9 cellular contexts compared by ENCODE assay signal in the genomic region with DNA sequence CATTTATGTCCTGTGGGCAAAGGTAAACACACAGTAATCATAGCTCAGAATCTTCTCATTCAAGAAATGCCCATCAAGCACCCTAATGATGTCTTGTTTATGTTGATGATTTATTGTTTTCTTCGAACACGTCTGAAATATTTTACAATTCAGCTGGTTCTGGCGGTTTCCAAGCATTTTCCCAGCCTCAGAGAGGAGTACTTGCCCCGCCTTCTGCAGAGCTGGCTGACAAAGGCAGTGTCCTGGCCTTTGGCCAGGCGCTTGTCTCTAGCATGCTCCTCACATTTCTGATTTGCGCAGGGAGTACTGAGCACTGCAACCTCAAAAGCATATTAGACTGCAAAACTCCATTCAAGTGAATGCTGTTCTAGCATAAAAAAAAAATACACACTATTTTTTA.
DNase-seq lines count a peak whose midpoint lies in the region; ATAC-seq and TF ChIP-seq lines count a peak whose summit lies in the region.
"Had no signal": no experiment of that assay in that cellular context is flagged by ENCODE, and none has a peak within 500 bp of the region (broad histone marks: within the 10 kb centered on the region; RNA-seq: fewer than 3 reads in every experiment).

No MANE protein-coding gene starts in this region.

- TF ChIP-seq CTCF in brain microvascular endothelial cell (IDR thresholded peaks at IDR 0.05; ENCODE audit: low read depth, low read length, missing control alignments): no peak

- H3K27ac ChIP-seq in brain microvascular endothelial cell: no peak overlapping the region

- H3K4me3 Mint-ChIP-seq in T-helper 2 cell treated with Interferon-gamma antibody and Interleukin-4, amounts not matched to agents 5 μg/mL and 100 μg/mL, for 36 hours: no peak overlapping the region
- H3K4me3 Mint-ChIP-seq in effector memory CD8-positive, alpha-beta T cell: no peak overlapping the region

- ATAC-seq in HG03565 (IDR thresholded peaks at IDR 0.05; ENCODE audit: unreplicated experiment): no peak
- ATAC-seq in effector memory CD8-positive, alpha-beta T cell (replicated peaks): no peak
- ATAC-seq: stimulated activated naive CD8-positive, alpha-beta T cell treated with anti-CD3 and anti-CD28 coated beads, Interleukin-15, Interleukin-2, amounts not matched to agents 100 U/mL and 50 U/mL, for 24 hours had no signal

- H3K27me3 Mint-ChIP-seq in T-helper 2 cell treated with Interferon-gamma antibody and Interleukin-4, amounts not matched to agents 5 μg/mL and 100 μg/mL, for 36 hours (ENCODE audit: low read depth): no peaks in the 10 kb centered on the region
- H3K27me3 Mint-ChIP-seq in effector memory CD8-positive, alpha-beta T cell: no peaks in the 10 kb centered on the region

- H3K27ac Mint-ChIP-seq in T-helper 2 cell treated with Interferon-gamma antibody and Interleukin-4, amounts not matched to agents 5 μg/mL and 100 μg/mL, for 36 hours: no peak overlapping the region
- no peak overlapping the region for H3K27ac Mint-ChIP-seq in effector memory CD8-positive, alpha-beta T cell

- H3K4me3 ChIP-seq in brain microvascular endothelial cell (ENCODE audit: low read depth, low read length): peak overlapping the region; percentile 23

- DNase-seq in COLO668 (lab: John Stamatoyannopoulos, UW; ENCODE audit: unreplicated experiment) (peak; percentile 13), NCI-H1694 treated with DMSO at 0.1 percent for 48 hours (lab: John Stamatoyannopoulos, UW) (peak; percentile 88), brain microvascular endothelial cell (peak; percentile 84), lung microvascular endothelial cell (ENCODE audit: low read depth in 2 of 2) (peak; percentile 14 to 27), T-helper 1 cell (no peak)
- no peak for DNase-seq in T-helper 2 cell treated with Interferon-gamma antibody and Interleukin-4, amounts not matched to agents 5 μg/mL and 100 μg/mL, for 36 hours (ENCODE audit: low spot score)
- no peak for DNase-seq in effector memory CD8-positive, alpha-beta T cell
- DNase-seq: stimulated activated naive CD8-positive, alpha-beta T cell treated with anti-CD3 and anti-CD28 coated beads, Interleukin-15, Interleukin-2, amounts not matched to agents 100 U/mL and 50 U/mL, for 24 hours had no signal

- no peaks in the 10 kb centered on the region for H3K36me3 Mint-ChIP-seq in T-helper 2 cell treated with Interferon-gamma antibody and Interleukin-4, amounts not matched to agents 5 μg/mL and 100 μg/mL, for 36 hours (ENCODE audit: low read depth)
- no peaks in the 10 kb centered on the region for H3K36me3 Mint-ChIP-seq in effector memory CD8-positive, alpha-beta T cell (ENCODE audit: insufficient read depth)

- H3K36me3 ChIP-seq in brain microvascular endothelial cell (replicated peaks): no peaks in the 10 kb centered on the region

- no peaks in the 10 kb centered on the region for H3K9me3 Mint-ChIP-seq in T-helper 2 cell treated with Interferon-gamma antibody and Interleukin-4, amounts not matched to agents 5 μg/mL and 100 μg/mL, for 36 hours
- peaks cover 0 to 8% of the 10 kb centered on the region in 2 donors for H3K9me3 Mint-ChIP-seq in effector memory CD8-positive, alpha-beta T cell

- H3K4me1 Mint-ChIP-seq in T-helper 2 cell treated with Interferon-gamma antibody and Interleukin-4, amounts not matched to agents 5 μg/mL and 100 μg/mL, for 36 hours (ENCODE audit: low read depth): no peaks in the 10 kb centered on the region
- H3K4me1 Mint-ChIP-seq in effector memory CD8-positive, alpha-beta T cell (ENCODE audit: low read depth in 2 of 2): no peaks in the 10 kb centered on the region

- in situ Hi-C loops in brain microvascular endothelial cell (cut with HindIII; ENCODE audit: low pct_ligation_motif_present, low sequenced_read_pairs): loop anchor here (25.0 kb wide), 1 partner anchor 192 kb away; no protein-coding TSS in a partner anchor

- H3K27me3 ChIP-seq in brain microvascular endothelial cell (replicated peaks): no peaks in the 10 kb centered on the region

Comparison
In these comparisons a context has a peak if more than half of its experiments do, and no peak if none do; other contexts are left out.
1. DNase-seq: peak in COLO668 (single experiment), NCI-H1694 treated with DMSO at 0.1 percent for 48 hours (single experiment), brain microvascular endothelial cell (single experiment) and lung microvascular endothelial cell (2 of 2); none in T-helper 2 cell treated with Interferon-gamma antibody and Interleukin-4, amounts not matched to agents 5 μg/mL and 100 μg/mL, for 36 hours (single experiment), T-helper 1 cell (0 of 5) and effector memory CD8-positive, alpha-beta T cell (0 of 3).